ENCODE assay signal across 25 cellular contexts in genomic region chr6:54971825-54972224, GRCh38.
"Had no signal": no experiment of that assay in that cellular context is flagged by ENCODE, and none has a peak within 500 bp of the region (broad histone marks: within the 10 kb centered on the region; RNA-seq: fewer than 3 reads in every experiment).

No MANE protein-coding gene starts in this region.

- H3K9me3 ChIP-seq: gastrocnemius medialis, left lung, ovary, psoas muscle, sigmoid colon, testis, tibial artery had no signal

- H3K4me3 Mint-ChIP-seq: endodermal cell; natural killer cell; stimulated activated effector memory CD8-positive, alpha-beta T cell treated with anti-CD3 and anti-CD28 coated beads, Interleukin-12 subunit alpha, Interleukin-12 subunit beta, amount 100 ng/mL, for 72 hours; type B pancreatic cell had no signal

- H3K27ac ChIP-seq: dorsolateral prefrontal cortex, gastrocnemius medialis, hepatocyte, left lung, ovary, psoas muscle, sigmoid colon, testis, tibial artery had no signal

- H3K27ac Mint-ChIP-seq: endodermal cell; natural killer cell; stimulated activated effector memory CD8-positive, alpha-beta T cell treated with anti-CD3 and anti-CD28 coated beads, Interleukin-12 subunit alpha, Interleukin-12 subunit beta, amount 100 ng/mL, for 72 hours; type B pancreatic cell had no signal

- ATAC-seq: gastrocnemius medialis; left cardiac atrium; left lung; natural killer cell; psoas muscle; right cardiac atrium; stimulated activated effector memory CD8-positive, alpha-beta T cell treated with anti-CD3 and anti-CD28 coated beads, Interleukin-12 subunit alpha, Interleukin-12 subunit beta, amount 100 ng/mL, for 72 hours had no signal

- H3K27me3 Mint-ChIP-seq: type B pancreatic cell had no signal

- H3K36me3 Mint-ChIP-seq: stimulated activated effector memory CD8-positive, alpha-beta T cell treated with anti-CD3 and anti-CD28 coated beads, Interleukin-12 subunit alpha, Interleukin-12 subunit beta, amount 100 ng/mL, for 72 hours; type B pancreatic cell had no signal

- H3K4me1 Mint-ChIP-seq: endodermal cell; natural killer cell; stimulated activated effector memory CD8-positive, alpha-beta T cell treated with anti-CD3 and anti-CD28 coated beads, Interleukin-12 subunit alpha, Interleukin-12 subunit beta, amount 100 ng/mL, for 72 hours had no signal

- DNase-seq: dorsolateral prefrontal cortex; effector CD8-positive, alpha-beta T cell; endodermal cell; erythroblast; gastrocnemius medialis; head of caudate nucleus; kidney; left cardiac atrium; left lung; natural killer cell; occipital lobe; ovary; posterior cingulate gyrus; psoas muscle; right cardiac atrium; sigmoid colon; stimulated activated CD4-positive, alpha-beta T cell treated with anti-CD3 and anti-CD28 coated beads, Interleukin-2, amount 100 ng/mL, for 24 hours; stimulated activated CD4-positive, alpha-beta T cell treated with anti-CD3 and anti-CD28 coated beads, Interleukin-4, amount 100 ng/mL, for 24 hours; stimulated activated naive CD4-positive, alpha-beta T cell treated with Interleukin-2 at 50 U/mL for 16 hours; substantia nigra; testis; tibial artery had no signal

- H3K27me3 ChIP-seq: dorsolateral prefrontal cortex, gastrocnemius medialis, hepatocyte, left lung, ovary, sigmoid colon, testis, tibial artery had no signal

- H3K4me3 ChIP-seq: dorsolateral prefrontal cortex, gastrocnemius medialis, hepatocyte, left lung, ovary, psoas muscle, sigmoid colon, testis, tibial artery had no signal

- H3K9me3 Mint-ChIP-seq: endodermal cell, natural killer cell, type B pancreatic cell had no signal
